ENCODE assay signal across 4 cellular contexts in the genomic region with DNA sequence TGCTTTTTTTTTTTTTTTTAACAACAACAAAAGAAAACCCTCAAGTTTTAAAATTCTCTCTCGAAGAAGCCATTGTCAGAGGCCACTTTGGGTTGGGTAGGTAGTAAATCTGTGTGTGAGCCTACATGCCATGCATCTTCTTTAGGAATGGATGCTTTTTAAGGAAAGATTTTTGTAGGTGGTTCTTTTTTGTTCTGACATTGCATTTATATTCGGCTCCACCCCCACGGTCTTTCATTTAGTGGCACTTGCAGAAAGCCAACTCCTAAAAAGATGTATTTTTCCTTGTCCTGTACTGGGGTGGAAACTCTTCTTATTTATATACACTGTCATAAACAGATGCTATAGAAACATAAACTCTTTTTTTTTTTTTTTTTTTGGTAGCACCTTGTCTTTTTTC.
"Had no signal": no experiment of that assay in that cellular context is flagged by ENCODE, and none has a peak within 500 bp of the region (broad histone marks: within the 10 kb centered on the region; RNA-seq: fewer than 3 reads in every experiment).

No MANE protein-coding gene starts in this region.

- H3K4me3 ChIP-seq: K562 had no signal

- DNase-seq: IMR-90, KBM-7, KG1 had no signal
